Comparison of ENCODE assay signal across 28 cellular contexts in the genomic region with DNA sequence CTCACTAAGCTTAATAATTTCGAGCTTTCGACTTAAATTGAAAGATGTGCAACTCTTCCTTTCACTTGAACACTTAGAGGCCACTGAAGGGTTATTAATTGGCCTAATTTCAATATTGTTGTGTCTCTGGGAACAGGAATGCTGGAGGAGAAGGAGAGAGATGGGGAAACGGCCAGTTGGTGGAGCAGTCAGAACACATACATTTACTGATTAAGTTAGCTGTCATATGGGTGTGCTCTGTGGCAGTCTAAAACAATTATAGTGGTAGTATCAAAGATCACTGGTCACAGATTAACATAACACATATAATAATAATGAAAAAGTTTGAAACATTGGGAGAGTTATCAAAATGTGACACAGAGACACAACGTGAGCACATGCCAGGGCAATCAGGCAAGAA.
"Had no signal": no experiment of that assay in that cellular context is flagged by ENCODE, and none has a peak within 500 bp of the region (broad histone marks: within the 10 kb centered on the region; RNA-seq: fewer than 3 reads in every experiment).

No MANE protein-coding gene starts in this region.

- H3K27me3 ChIP-seq: adrenal gland, ascending aorta, brain microvascular endothelial cell, colonic mucosa, heart right ventricle, sigmoid colon, transverse colon, uterus had no signal

- ATAC-seq: activated T-cell treated with anti-CD3 and anti-CD28 coated beads, Interleukin-2, amount 50 U/mL, for 4 hours; effector memory CD8-positive, alpha-beta T cell; heart right ventricle; left cardiac atrium; lower lobe of right lung; mucosa of descending colon; stimulated activated naive B cell treated with anti-CD40 and anti-IgM and Interleukin-4, amounts not matched to agents 10 μg/mL and 1 μg/mL and 100 μg/mL, for 72 hours had no signal

- H3K9me3 ChIP-seq: adrenal gland, ascending aorta, colonic mucosa, esophagus muscularis mucosa, heart right ventricle, lower lobe of right lung, mucosa of descending colon, sigmoid colon, transverse colon, uterus had no signal

- FAIRE-seq: endothelial cell of umbilical vein had no signal

- DNase-seq: activated CD8-positive, alpha-beta memory T cell treated with anti-CD3 and anti-CD28 coated beads for 24 hours; activated CD8-positive, alpha-beta memory T cell treated with anti-CD3 and anti-CD28 coated beads, Interleukin-2, amount 50 U/mL, for 4 hours; activated naive CD4-positive, alpha-beta T cell; activated T-cell treated with anti-CD3 and anti-CD28 coated beads, Interleukin-2, amount 50 U/mL, for 4 hours; adrenal gland; brain microvascular endothelial cell; central memory CD4-positive, alpha-beta T cell; colonic mucosa; dorsolateral prefrontal cortex; effector memory CD8-positive, alpha-beta T cell; heart right ventricle; islet precursor cell; left cardiac atrium; lower lobe of right lung; mesendoderm; occipital lobe; posterior cingulate gyrus; sigmoid colon; stimulated activated CD4-positive, alpha-beta T cell treated with anti-CD3 and anti-CD28 coated beads, Interleukin-2, amount 100 ng/mL, for 48 hours; stimulated activated CD8-positive, alpha-beta memory T cell treated with anti-CD3 and anti-CD28 coated beads, Interleukin-4, amount 100 ng/mL, for 48 hours; stimulated activated naive B cell treated with anti-CD40 and anti-IgM and Interleukin-4, amounts not matched to agents 10 μg/mL and 1 μg/mL and 100 μg/mL, for 72 hours; transverse colon; uterus had no signal

- H3K4me3 ChIP-seq: adrenal gland, ascending aorta, colonic mucosa, dorsolateral prefrontal cortex, esophagus muscularis mucosa, heart right ventricle, lower lobe of right lung, mucosa of descending colon, sigmoid colon, smooth muscle cell, transverse colon, uterus had no signal

- H3K36me3 ChIP-seq: adrenal gland, ascending aorta, brain microvascular endothelial cell, colonic mucosa, esophagus muscularis mucosa, heart right ventricle, lower lobe of right lung, sigmoid colon, transverse colon, uterus had no signal

- H3K27ac ChIP-seq: adrenal gland, ascending aorta, brain microvascular endothelial cell, colonic mucosa, dorsolateral prefrontal cortex, esophagus muscularis mucosa, heart right ventricle, lower lobe of right lung, sigmoid colon, transverse colon, uterus had no signal

- H3K4me2 ChIP-seq: smooth muscle cell had no signal

- H3K4me1 ChIP-seq: adrenal gland, ascending aorta, colonic mucosa, sigmoid colon, uterus had no signal
